In genomic region chr18:48553236-48553635, GRCh38 we compare ENCODE assay signal across 23 cellular contexts.
"Had no signal": no experiment of that assay in that cellular context is flagged by ENCODE, and none has a peak within 500 bp of the region (broad histone marks: within the 10 kb centered on the region; RNA-seq: fewer than 3 reads in every experiment).

No MANE protein-coding gene starts in this region.

- H3K4me2 ChIP-seq: hepatocyte had no signal

- H3K4me1 ChIP-seq: body of pancreas had no signal

- H3K9me3 Mint-ChIP-seq: activated B cell treated with CpG ODN at 0.5 μM for 24 hours; activated naive CD4-positive, alpha-beta T cell treated with anti-CD3 and anti-CD28 coated beads for 36 hours; activated naive CD8-positive, alpha-beta T cell treated with anti-CD3 and anti-CD28 coated beads for 36 hours; dendritic cell treated with granulocyte-macrophage colony-stimulating factor and Interleukin-4, amounts not matched to agents 40 ng/mL and 50 ng/mL, for 4 days; natural killer cell treated with Interleukin-12 subunit alpha and Interleukin-12 subunit beta and Interleukin-15 and Interleukin-18, amount 100 ng/mL, for 72 hours; T-helper 2 cell treated with Interferon-gamma antibody and Interleukin-4, amounts not matched to agents 5 μg/mL and 100 μg/mL, for 36 hours had no signal

- H2AFZ ChIP-seq: hepatocyte had no signal

- H3K27me3 ChIP-seq: adrenal gland, body of pancreas, cardiac muscle cell, gastroesophageal sphincter, hepatocyte, left lung, spleen had no signal

- H3K4me3 Mint-ChIP-seq: activated B cell treated with CpG ODN at 0.5 μM for 24 hours; activated CD4-positive, alpha-beta T cell treated with anti-CD3 and anti-CD28 coated beads for 36 hours; activated CD8-positive, alpha-beta memory T cell treated with anti-CD3 and anti-CD28 coated beads, Interleukin-2, amount 10 ng/mL, durations not matched to agents 7 days and 5 days; activated CD8-positive, alpha-beta T cell treated with anti-CD3 and anti-CD28 coated beads, Interleukin-2, amount 10 ng/mL, durations not matched to agents 7 days and 5 days; activated naive CD4-positive, alpha-beta T cell treated with anti-CD3 and anti-CD28 coated beads for 36 hours; activated naive CD8-positive, alpha-beta T cell treated with anti-CD3 and anti-CD28 coated beads for 36 hours; dendritic cell treated with granulocyte-macrophage colony-stimulating factor and Interleukin-4, amounts not matched to agents 40 ng/mL and 50 ng/mL, for 4 days; natural killer cell treated with Interleukin-12 subunit alpha and Interleukin-12 subunit beta and Interleukin-15 and Interleukin-18, amount 100 ng/mL, for 72 hours; T-helper 2 cell treated with Interferon-gamma antibody and Interleukin-4, amounts not matched to agents 5 μg/mL and 100 μg/mL, for 36 hours had no signal

- H3K27me3 Mint-ChIP-seq: activated B cell treated with CpG ODN at 0.5 μM for 24 hours; activated CD4-positive, alpha-beta T cell treated with anti-CD3 and anti-CD28 coated beads for 36 hours; activated CD8-positive, alpha-beta memory T cell treated with anti-CD3 and anti-CD28 coated beads, Interleukin-2, amount 10 ng/mL, durations not matched to agents 7 days and 5 days; activated naive CD8-positive, alpha-beta T cell treated with anti-CD3 and anti-CD28 coated beads for 36 hours; dendritic cell treated with granulocyte-macrophage colony-stimulating factor and Interleukin-4, amounts not matched to agents 40 ng/mL and 50 ng/mL, for 4 days had no signal

- ATAC-seq: activated CD4-positive, alpha-beta T cell treated with anti-CD3 and anti-CD28 coated beads for 36 hours; activated CD8-positive, alpha-beta memory T cell treated with anti-CD3 and anti-CD28 coated beads, Interleukin-2, amount 10 ng/mL, durations not matched to agents 7 days and 5 days; activated CD8-positive, alpha-beta T cell treated with anti-CD3 and anti-CD28 coated beads, Interleukin-2, amount 10 ng/mL, durations not matched to agents 7 days and 5 days; body of pancreas; gastroesophageal sphincter; left lung; mucosa of descending colon; natural killer cell treated with Interleukin-12 subunit alpha and Interleukin-12 subunit beta and Interleukin-15 and Interleukin-18, amount 100 ng/mL, for 72 hours; stimulated activated naive CD8-positive, alpha-beta T cell treated with anti-CD3 and anti-CD28 coated beads, Interleukin-15, Interleukin-2, amounts not matched to agents 100 U/mL and 50 U/mL, for 24 hours had no signal

- H3K36me3 ChIP-seq: adrenal gland, cardiac muscle cell, left lung had no signal

- H3K4me3 ChIP-seq: adrenal gland, body of pancreas, cardiac muscle cell, gastroesophageal sphincter, hepatocyte, left lung, lung, mucosa of descending colon, spleen had no signal

- H3K27ac Mint-ChIP-seq: activated B cell treated with CpG ODN at 0.5 μM for 24 hours; activated CD4-positive, alpha-beta T cell treated with anti-CD3 and anti-CD28 coated beads for 36 hours; activated CD8-positive, alpha-beta memory T cell treated with anti-CD3 and anti-CD28 coated beads, Interleukin-2, amount 10 ng/mL, durations not matched to agents 7 days and 5 days; activated CD8-positive, alpha-beta T cell treated with anti-CD3 and anti-CD28 coated beads, Interleukin-2, amount 10 ng/mL, durations not matched to agents 7 days and 5 days; activated naive CD4-positive, alpha-beta T cell treated with anti-CD3 and anti-CD28 coated beads for 36 hours; activated naive CD8-positive, alpha-beta T cell treated with anti-CD3 and anti-CD28 coated beads for 36 hours; dendritic cell treated with granulocyte-macrophage colony-stimulating factor and Interleukin-4, amounts not matched to agents 40 ng/mL and 50 ng/mL, for 4 days; natural killer cell treated with Interleukin-12 subunit alpha and Interleukin-12 subunit beta and Interleukin-15 and Interleukin-18, amount 100 ng/mL, for 72 hours; T-helper 2 cell treated with Interferon-gamma antibody and Interleukin-4, amounts not matched to agents 5 μg/mL and 100 μg/mL, for 36 hours had no signal

- H3K9me3 ChIP-seq: adrenal gland, body of pancreas, gastroesophageal sphincter, left lung, mucosa of descending colon, spleen had no signal

- H3K4me1 Mint-ChIP-seq: activated CD4-positive, alpha-beta T cell treated with anti-CD3 and anti-CD28 coated beads for 36 hours; activated naive CD8-positive, alpha-beta T cell treated with anti-CD3 and anti-CD28 coated beads for 36 hours had no signal

- H3K27ac ChIP-seq: adrenal gland, body of pancreas, cardiac muscle cell, hepatocyte, left lung, spleen had no signal

- DNase-seq: activated B cell treated with CpG ODN at 0.5 μM for 24 hours; activated CD4-positive, alpha-beta T cell treated with anti-CD3 and anti-CD28 coated beads for 36 hours; activated CD8-positive, alpha-beta memory T cell treated with anti-CD3 and anti-CD28 coated beads, Interleukin-2, amount 10 ng/mL, durations not matched to agents 7 days and 5 days; activated CD8-positive, alpha-beta T cell treated with anti-CD3 and anti-CD28 coated beads, Interleukin-2, amount 10 ng/mL, durations not matched to agents 7 days and 5 days; activated naive CD4-positive, alpha-beta T cell treated with anti-CD3 and anti-CD28 coated beads for 36 hours; activated naive CD8-positive, alpha-beta T cell treated with anti-CD3 and anti-CD28 coated beads for 36 hours; activated T-cell treated with anti-CD3 and anti-CD28 coated beads, Interleukin-2, amount 50 U/mL, for 48 hours; adrenal gland; body of pancreas; left lung; mucosa of descending colon; right cardiac atrium; spleen; stimulated activated naive CD8-positive, alpha-beta T cell treated with anti-CD3 and anti-CD28 coated beads, Interleukin-15, Interleukin-2, amounts not matched to agents 100 U/mL and 50 U/mL, for 24 hours; substantia nigra; T-helper 1 cell had no signal

- H3K36me3 Mint-ChIP-seq: activated CD8-positive, alpha-beta memory T cell treated with anti-CD3 and anti-CD28 coated beads, Interleukin-2, amount 10 ng/mL, durations not matched to agents 7 days and 5 days; activated naive CD8-positive, alpha-beta T cell treated with anti-CD3 and anti-CD28 coated beads for 36 hours; natural killer cell treated with Interleukin-12 subunit alpha and Interleukin-12 subunit beta and Interleukin-15 and Interleukin-18, amount 100 ng/mL, for 72 hours had no signal
